8 cellular contexts compared by ENCODE assay signal in the genomic region with DNA sequence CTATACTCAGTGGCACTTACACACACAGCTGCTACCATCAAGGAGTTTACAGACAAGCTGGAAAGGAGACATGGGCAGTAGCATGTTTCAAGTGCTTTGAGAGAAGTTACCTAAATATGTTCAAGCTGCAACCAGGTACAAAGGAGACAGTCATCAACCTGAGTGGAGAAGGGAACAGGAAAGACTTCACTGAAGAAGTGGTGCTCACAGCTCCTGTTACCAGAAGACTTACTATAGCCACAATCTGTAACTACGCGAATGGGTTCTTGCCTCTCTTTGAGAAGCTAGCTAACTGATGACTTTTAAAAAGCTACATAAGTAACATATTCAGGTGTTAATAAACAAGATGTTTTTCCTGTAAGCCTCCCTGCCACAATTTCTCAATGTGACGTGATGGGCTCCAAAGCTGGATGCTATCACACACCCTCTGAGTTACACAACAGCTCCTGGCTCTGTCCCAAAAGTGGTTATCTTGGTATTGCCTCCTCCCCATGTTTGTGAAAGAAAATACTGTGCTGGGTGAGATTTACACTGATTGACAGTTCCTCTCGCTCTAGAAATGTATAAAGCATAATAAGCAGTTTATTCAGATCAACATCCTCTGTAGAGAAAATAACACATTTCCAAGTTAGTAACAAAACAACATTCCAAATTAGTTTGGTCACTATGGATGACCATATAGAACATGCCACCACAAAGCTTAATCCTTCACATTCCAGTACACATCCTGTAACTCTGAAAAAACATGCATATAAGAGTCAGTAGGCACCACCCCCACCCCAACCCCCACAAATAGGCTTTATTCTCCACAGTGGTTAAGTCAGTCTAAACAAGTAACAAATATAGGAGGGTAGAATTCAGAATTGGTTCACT.
DNase-seq lines count a peak whose midpoint lies in the region; TF ChIP-seq lines count a peak whose summit lies in the region.

No MANE protein-coding gene starts in this region.

- CTCF ChIA-PET in A673 (lab: Charles Lee) = no interaction called here

- intact Hi-C loops in A673 (cut with micrococcal nuclease; ENCODE audit: unreplicated experiment) = no loop called here

- no TSS peak for BruUV-seq in A673 (replicated peaks; lab: Mats Ljungman, UMichigan)

- H3K9ac ChIP-seq in HUES48 (ENCODE audit: low read depth, low read length) = no peak overlapping the region
- H3K9ac ChIP-seq in liver (ENCODE audit: low read depth in 1 of 2, low read length in 2 of 2) = no peak overlapping the region

- peak in 1 of 2 donors; percentile 53 for TF ChIP-seq RAD21 in liver (IDR thresholded peaks at IDR 0.05)

- DNase-seq in A673 (ENCODE audit: low spot score) (peak; percentile 88), brain microvascular endothelial cell (peak; percentile 93), NCI-H2171 treated with DMSO at 0.1 percent for 48 hours (lab: John Stamatoyannopoulos, UW) (no peak), inferior parietal cortex (ENCODE audit: extremely low spot score) (no peak), NCI-H2171 (lab: John Stamatoyannopoulos, UW) (no peak)
- no peak for DNase-seq in activated CD4-positive, alpha-beta T cell treated with anti-CD3 and anti-CD28 coated beads for 1 hour

- TF ChIP-seq CTCF in A673 (conservative IDR thresholded peaks at IDR 0.05; ENCODE audit: low read depth, low read length) = no peak
- no peak for TF ChIP-seq CTCF in brain microvascular endothelial cell (IDR thresholded peaks at IDR 0.05; ENCODE audit: low read depth, low read length, missing control alignments)
- TF ChIP-seq CTCF in liver (IDR thresholded peaks at IDR 0.05; ENCODE audit: low read depth, low read length, missing input control) = no peak

- no peak overlapping the region for H3K4me3 ChIP-seq in A673 (ENCODE audit: low read depth, low read length, poor library complexity, severe bottlenecking)
- H3K4me3 ChIP-seq in HUES48 (ENCODE audit: low read depth, low read length) = no peak overlapping the region; the same call in 1 of the 2 replicates
- H3K4me3 ChIP-seq in brain microvascular endothelial cell (ENCODE audit: low read depth, low read length) = no peak overlapping the region
- H3K4me3 ChIP-seq in liver (ENCODE audit: low read depth in 1 of 3, low read length in 3 of 3) = no peak overlapping the region

- WGBS in liver = 32% methylated on average over 4 of the region's 4 CpGs

- H3K36me3 ChIP-seq in A673 (ENCODE audit: insufficient read depth, low read length, poor library complexity, severe bottlenecking) = no peaks in the 10 kb centered on the region
- H3K36me3 ChIP-seq in HUES48 (ENCODE audit: control insufficient read depth, insufficient read depth, low read length) = no peaks in the 10 kb centered on the region
- H3K36me3 ChIP-seq in brain microvascular endothelial cell (replicated peaks) = no peaks in the 10 kb centered on the region
- H3K36me3 ChIP-seq in liver (ENCODE audit: control insufficient read depth in 4 of 4, insufficient read depth in 3 of 4, low read depth in 1 of 4, low read length in 3 of 4) = no peaks in the 10 kb centered on the region

- H3K27me3 ChIP-seq in A673 (replicated peaks; ENCODE audit: insufficient read depth, low read depth, low read length, poor library complexity) (no peaks in the 10 kb centered on the region), HUES48 (ENCODE audit: control insufficient read depth, insufficient read depth, low read length) (no peaks in the 10 kb centered on the region), brain microvascular endothelial cell (replicated peaks) (no peaks in the 10 kb centered on the region), liver (ENCODE audit: control insufficient read depth in 4 of 4, insufficient read depth in 4 of 4, low read length in 3 of 4) (no peaks in the 10 kb centered on the region)

- H3K9me3 ChIP-seq in A673 (ENCODE audit: low read depth, low read length, poor library complexity, severe bottlenecking) = no peaks in the 10 kb centered on the region
- no peaks in the 10 kb centered on the region for H3K9me3 ChIP-seq in HUES48 (ENCODE audit: control insufficient read depth, insufficient read depth, low read length)
- no peaks in the 10 kb centered on the region for H3K9me3 ChIP-seq in liver (ENCODE audit: control insufficient read depth in 4 of 4, low read length in 3 of 4)

- in situ Hi-C loops in brain microvascular endothelial cell (cut with HindIII; ENCODE audit: low pct_ligation_motif_present, low sequenced_read_pairs) = no loop called here

- H3K27ac ChIP-seq in A673 (ENCODE audit: low read depth, low read length, poor library complexity, severe bottlenecking) (no peak overlapping the region), HUES48 (ENCODE audit: low read depth, low read length) (peak overlapping the region; percentile 78), brain microvascular endothelial cell (peak overlapping the region; percentile 97), liver (ENCODE audit: low read depth in 1 of 2, low read length in 2 of 2) (peak overlapping the region; percentile 31 to 55)

- H3K4me1 ChIP-seq in A673 (ENCODE audit: insufficient read depth, low read length, poor library complexity, severe bottlenecking) (peaks cover 23% of the 10 kb centered on the region), HUES48 (ENCODE audit: control insufficient read depth, insufficient read depth, low read length) (peaks cover 39% of the 10 kb centered on the region), liver (ENCODE audit: control insufficient read depth in 4 of 4, insufficient read depth in 4 of 4, low read length in 3 of 4) (peaks cover 3 to 17% (median 8%) of the 10 kb centered on the region in 4 donors)

- POLR2A ChIA-PET in A673 (lab: Charles Lee; ENCODE audit: low non-redundant PET) = no interaction called here

TF ChIP-seq in liver, 16 proteins besides CTCF, POLR2A, EP300 and RAD21:
- peak in 1 of 2 donors; percentile 18 for TF ChIP-seq EGR1 (IDR thresholded peaks at IDR 0.05; ENCODE audit: low read depth in 2 of 2)
- TF ChIP-seq ATF3 (IDR thresholded peaks at IDR 0.05) = no peak
- peak; percentile 29 for TF ChIP-seq SP1 (IDR thresholded peaks at IDR 0.05)
- TF ChIP-seq ZBTB33 (IDR thresholded peaks at IDR 0.05) = no peak
- TF ChIP-seq, protein P1, sequence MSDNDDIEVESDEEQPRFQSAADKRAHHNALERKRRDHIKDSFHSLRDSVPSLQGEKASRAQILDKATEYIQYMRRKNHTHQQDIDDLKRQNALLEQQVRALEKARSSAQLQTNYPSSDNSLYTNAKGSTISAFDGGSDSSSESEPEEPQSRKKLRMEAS (IDR thresholded peaks at IDR 0.05) = no peak
- no peak for TF ChIP-seq HNF4G (IDR thresholded peaks at IDR 0.05)
- peak in 1 of 2 donors; percentile 23 for TF ChIP-seq GABPA (IDR thresholded peaks at IDR 0.05 in 1 of 2, conservative IDR thresholded peaks at IDR 0.05 in 1 of 2)
- peak in 1 of 2 donors; percentile 26 for TF ChIP-seq RXRA (IDR thresholded peaks at IDR 0.05)
- TF ChIP-seq FOXA2 (IDR thresholded peaks at IDR 0.05) = peak; percentile 44
- no peak for TF ChIP-seq FOXA1 (IDR thresholded peaks at IDR 0.05)
- TF ChIP-seq REST (IDR thresholded peaks at IDR 0.05) = no peak
- TF ChIP-seq NR2F2 (IDR thresholded peaks at IDR 0.05) = no peak
- TF ChIP-seq TAF1 (conservative IDR thresholded peaks at IDR 0.05) = no peak
- peak in 1 of 2 donors; percentile 49 for TF ChIP-seq JUND (IDR thresholded peaks at IDR 0.05)
- TF ChIP-seq HNF4A (conservative IDR thresholded peaks at IDR 0.05) = peak; percentile 21 to 49
- TF ChIP-seq YY1 (IDR thresholded peaks at IDR 0.05) = peak; percentile 51

Comparison
In these comparisons a context has a peak if more than half of its experiments do, and no peak if none do; other contexts are left out.
1. DNase-seq: peak in A673 (single experiment) and brain microvascular endothelial cell (single experiment); none in NCI-H2171 treated with DMSO at 0.1 percent for 48 hours (single experiment), inferior parietal cortex (single experiment), activated CD4-positive, alpha-beta T cell treated with anti-CD3 and anti-CD28 coated beads for 1 hour (single experiment) and NCI-H2171 (single experiment).